1 cellular context compared by ENCODE assay signal in the genomic region with DNA sequence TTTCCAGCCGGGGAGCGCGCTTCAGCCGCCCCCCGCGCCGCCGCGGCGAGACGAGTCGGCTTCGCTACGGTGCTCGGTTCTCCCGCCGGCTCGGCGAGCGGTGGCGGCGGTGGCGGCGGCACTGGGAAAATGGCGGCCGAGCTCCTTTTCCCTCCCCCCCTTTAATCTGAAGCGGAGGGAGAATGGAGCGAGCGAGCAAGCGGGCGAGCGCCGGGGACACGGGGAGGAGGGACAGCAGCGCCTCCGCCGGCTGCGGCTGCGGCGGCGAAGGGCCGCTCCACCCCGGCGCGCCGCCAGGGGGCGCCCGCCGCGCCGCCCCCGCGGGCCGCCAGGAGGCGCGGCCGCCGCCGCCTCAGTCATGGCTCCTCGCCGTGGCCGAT.
TF ChIP-seq lines count a peak whose summit lies in the region.

A gene with protein sequence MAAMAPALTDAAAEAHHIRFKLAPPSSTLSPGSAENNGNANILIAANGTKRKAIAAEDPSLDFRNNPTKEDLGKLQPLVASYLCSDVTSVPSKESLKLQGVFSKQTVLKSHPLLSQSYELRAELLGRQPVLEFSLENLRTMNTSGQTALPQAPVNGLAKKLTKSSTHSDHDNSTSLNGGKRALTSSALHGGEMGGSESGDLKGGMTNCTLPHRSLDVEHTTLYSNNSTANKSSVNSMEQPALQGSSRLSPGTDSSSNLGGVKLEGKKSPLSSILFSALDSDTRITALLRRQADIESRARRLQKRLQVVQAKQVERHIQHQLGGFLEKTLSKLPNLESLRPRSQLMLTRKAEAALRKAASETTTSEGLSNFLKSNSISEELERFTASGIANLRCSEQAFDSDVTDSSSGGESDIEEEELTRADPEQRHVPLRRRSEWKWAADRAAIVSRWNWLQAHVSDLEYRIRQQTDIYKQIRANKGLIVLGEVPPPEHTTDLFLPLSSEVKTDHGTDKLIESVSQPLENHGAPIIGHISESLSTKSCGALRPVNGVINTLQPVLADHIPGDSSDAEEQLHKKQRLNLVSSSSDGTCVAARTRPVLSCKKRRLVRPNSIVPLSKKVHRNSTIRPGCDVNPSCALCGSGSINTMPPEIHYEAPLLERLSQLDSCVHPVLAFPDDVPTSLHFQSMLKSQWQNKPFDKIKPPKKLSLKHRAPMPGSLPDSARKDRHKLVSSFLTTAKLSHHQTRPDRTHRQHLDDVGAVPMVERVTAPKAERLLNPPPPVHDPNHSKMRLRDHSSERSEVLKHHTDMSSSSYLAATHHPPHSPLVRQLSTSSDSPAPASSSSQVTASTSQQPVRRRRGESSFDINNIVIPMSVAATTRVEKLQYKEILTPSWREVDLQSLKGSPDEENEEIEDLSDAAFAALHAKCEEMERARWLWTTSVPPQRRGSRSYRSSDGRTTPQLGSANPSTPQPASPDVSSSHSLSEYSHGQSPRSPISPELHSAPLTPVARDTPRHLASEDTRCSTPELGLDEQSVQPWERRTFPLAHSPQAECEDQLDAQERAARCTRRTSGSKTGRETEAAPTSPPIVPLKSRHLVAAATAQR (N-terminal part only) (minus strand): TSS at position 184 of the 380 bp plus-strand sequence. CDS start 21,286 bp downstream, outside the sequence.

TF ChIP-seq in SK-N-SH treated with all-trans-retinoic acid at 6 μM for 48 hours, 23 proteins besides CTCF, POLR2A, EP300 and RAD21 (continued from another document):
- TF ChIP-seq, protein P1, sequence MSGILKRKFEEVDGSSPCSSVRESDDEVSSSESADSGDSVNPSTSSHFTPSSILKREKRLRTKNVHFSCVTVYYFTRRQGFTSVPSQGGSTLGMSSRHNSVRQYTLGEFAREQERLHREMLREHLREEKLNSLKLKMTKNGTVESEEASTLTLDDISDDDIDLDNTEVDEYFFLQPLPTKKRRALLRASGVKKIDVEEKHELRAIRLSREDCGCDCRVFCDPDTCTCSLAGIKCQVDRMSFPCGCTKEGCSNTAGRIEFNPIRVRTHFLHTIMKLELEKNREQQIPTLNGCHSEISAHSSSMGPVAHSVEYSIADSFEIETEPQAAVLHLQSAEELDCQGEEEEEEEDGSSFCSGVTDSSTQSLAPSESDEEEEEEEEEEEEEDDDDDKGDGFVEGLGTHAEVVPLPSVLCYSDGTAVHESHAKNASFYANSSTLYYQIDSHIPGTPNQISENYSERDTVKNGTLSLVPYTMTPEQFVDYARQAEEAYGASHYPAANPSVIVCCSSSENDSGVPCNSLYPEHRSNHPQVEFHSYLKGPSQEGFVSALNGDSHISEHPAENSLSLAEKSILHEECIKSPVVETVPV (CRISPR knock-in tag; IDR thresholded peaks at IDR 0.05) = no peak
- TF ChIP-seq, protein P2, sequence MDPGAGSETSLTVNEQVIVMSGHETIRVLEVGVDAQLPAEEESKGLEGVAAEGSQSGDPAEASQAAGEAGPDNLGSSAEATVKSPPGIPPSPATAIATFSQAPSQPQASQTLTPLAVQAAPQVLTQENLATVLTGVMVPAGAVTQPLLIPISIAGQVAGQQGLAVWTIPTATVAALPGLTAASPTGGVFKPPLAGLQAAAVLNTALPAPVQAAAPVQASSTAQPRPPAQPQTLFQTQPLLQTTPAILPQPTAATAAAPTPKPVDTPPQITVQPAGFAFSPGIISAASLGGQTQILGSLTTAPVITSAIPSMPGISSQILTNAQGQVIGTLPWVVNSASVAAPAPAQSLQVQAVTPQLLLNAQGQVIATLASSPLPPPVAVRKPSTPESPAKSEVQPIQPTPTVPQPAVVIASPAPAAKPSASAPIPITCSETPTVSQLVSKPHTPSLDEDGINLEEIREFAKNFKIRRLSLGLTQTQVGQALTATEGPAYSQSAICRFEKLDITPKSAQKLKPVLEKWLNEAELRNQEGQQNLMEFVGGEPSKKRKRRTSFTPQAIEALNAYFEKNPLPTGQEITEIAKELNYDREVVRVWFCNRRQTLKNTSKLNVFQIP (CRISPR knock-in tag; IDR thresholded peaks at IDR 0.05; ENCODE audit: borderline replicate concordance, low read depth) = no peak
- TF ChIP-seq BACH2 (CRISPR knock-in tag; IDR thresholded peaks at IDR 0.05; ENCODE audit: borderline replicate concordance) = no peak
- no peak for TF ChIP-seq ESRRG (CRISPR knock-in tag; IDR thresholded peaks at IDR 0.05)
- no peak for TF ChIP-seq ZC3H10 (CRISPR knock-in tag; IDR thresholded peaks at IDR 0.05)
TF ChIP-seq in SK-N-SH treated with all-trans-retinoic acid at 6 μM for 48 hours: peak in this region for 0.
